Comparison of ENCODE assay signal across 9 cellular contexts in genomic region chr21:44154816-44155230, GRCh38. TPM values are rescaled to one million over a fixed set of nuclear protein-coding genes. Genes with fewer than 3 reads are reported as not detected.
DNase-seq lines count a peak whose midpoint lies in the region; ATAC-seq and TF ChIP-seq lines count a peak whose summit lies in the region.
"Not testable (repeated sequence)": the region's sequence is repeated elsewhere in the genome, so short reads cannot be mapped to it uniquely, and the experiment has no call there.
"Had no signal": no experiment of that assay in that cellular context is flagged by ENCODE, and none has a peak within 500 bp of the region (broad histone marks: within the 10 kb centered on the region; RNA-seq: fewer than 3 reads in every experiment).

No MANE protein-coding gene starts in this region.

- not testable (repeated sequence) for H3K9me3 ChIP-seq in lower lobe of right lung, upper lobe of right lung

- not testable (repeated sequence) for TF ChIP-seq CTCF in lower lobe of right lung (IDR thresholded peaks at IDR 0.05); upper lobe of right lung (IDR thresholded peaks at IDR 0.05)

- not testable (repeated sequence) for H3K27ac ChIP-seq in lower lobe of right lung, upper lobe of right lung

- not testable (repeated sequence) for DNase-seq in lower lobe of right lung, upper lobe of right lung

- H3K27me3 ChIP-seq in lower lobe of right lung (ENCODE audit: low read depth); upper lobe of right lung: not testable (repeated sequence)

- not testable (repeated sequence) for H3K4me1 ChIP-seq in lower lobe of right lung, upper lobe of right lung

- H3K4me3 ChIP-seq in lower lobe of right lung, upper lobe of right lung: not testable (repeated sequence)

- intact Hi-C loops in lower lobe of right lung (cut with DNase I); upper lobe of right lung (cut with DNase I): not testable (repeated sequence)

- not testable (repeated sequence) for H3K36me3 ChIP-seq in lower lobe of right lung, upper lobe of right lung

- ATAC-seq in GM18858 (IDR thresholded peaks at IDR 0.05; ENCODE audit: unreplicated experiment), result peak; percentile 24
- ATAC-seq in GM19467 (IDR thresholded peaks at IDR 0.05; ENCODE audit: unreplicated experiment), result peak; percentile 42
- ATAC-seq in HG02610 (IDR thresholded peaks at IDR 0.05; ENCODE audit: unreplicated experiment), result peak; percentile 17
- ATAC-seq in HG03066 (IDR thresholded peaks at IDR 0.05; ENCODE audit: low read depth, unreplicated experiment), result peak; percentile 10
- peak; percentile 13 for ATAC-seq in HG03565 (IDR thresholded peaks at IDR 0.05; ENCODE audit: unreplicated experiment)
- ATAC-seq in esophagus mucosa, result peak; percentile 53
- ATAC-seq in lower lobe of right lung, result peak; percentile 63 to 67
- peak; percentile 81 for ATAC-seq in upper lobe of right lung

RNA-seq across cellular contexts. Expression of gene GATD3, which starts 21.3 kb away (rescaled TPM):
- 3.3 TPM for total RNA-seq in esophagus mucosa
- 37.1 TPM for total RNA-seq in lower lobe of right lung
- total RNA-seq in upper lobe of right lung, result 44.5 TPM
- total RNA-seq: ascending aorta had no signal

RNA-seq across cellular contexts. Expression of gene PWP2, which starts 47.6 kb away (rescaled TPM):
- 2.5 TPM for total RNA-seq in esophagus mucosa
- 10.9 TPM for total RNA-seq in lower lobe of right lung
- 9.9 TPM for total RNA-seq in upper lobe of right lung

Comparison
In these comparisons a context has a peak if more than half of its experiments do, and no peak if none do; other contexts are left out.
1. ATAC-seq: peak in every context shown above with its lines; median percentile 81 in upper lobe of right lung; 65 in lower lobe of right lung; 53 in esophagus mucosa; 42 in GM19467; 24 in GM18858; 17 in HG02610; 13 in HG03565; 10 in HG03066.